ENCODE assay signal across 9 cellular contexts in genomic region chr7:129530881-129531391, GRCh38. TPM values are rescaled to one million over a fixed set of nuclear protein-coding genes. Genes with fewer than 3 reads are reported as not detected.
DNase-seq lines count a peak whose midpoint lies in the region; ATAC-seq and TF ChIP-seq lines count a peak whose summit lies in the region.
"Had no signal": no experiment of that assay in that cellular context is flagged by ENCODE, and none has a peak within 500 bp of the region (broad histone marks: within the 10 kb centered on the region; RNA-seq: fewer than 3 reads in every experiment).

No MANE protein-coding gene starts in this region.

- H3K27ac Mint-ChIP-seq in Calu3 (ENCODE audit: unreplicated experiment), result no peak overlapping the region

- H3K9me3 Mint-ChIP-seq in Calu3 (ENCODE audit: low read depth, unreplicated experiment), result no peaks in the 10 kb centered on the region

- H3K36me3 Mint-ChIP-seq in Calu3 (ENCODE audit: insufficient read depth, unreplicated experiment), result no peaks in the 10 kb centered on the region

- no TSS peak for BruUV-seq in Calu3 (replicated peaks; lab: Mats Ljungman, UMichigan)

- TF ChIP-seq CTCF in Calu3 (IDR thresholded peaks at IDR 0.05; ENCODE audit: unreplicated experiment) (no peak), RWPE1 (conservative IDR thresholded peaks at IDR 0.05; ENCODE audit: low read depth) (no peak), tibial artery (IDR thresholded peaks at IDR 0.05) (no peak)

- H3K4me1 ChIP-seq in tibial artery, result no peaks in the 10 kb centered on the region

- peaks cover 4% of the 10 kb centered on the region for H3K27me3 Mint-ChIP-seq in Calu3 (ENCODE audit: unreplicated experiment)

- no peaks in the 10 kb centered on the region for H3K36me3 ChIP-seq in tibial artery

- H3K9me3 ChIP-seq in tibial artery, result no peaks in the 10 kb centered on the region

- ATAC-seq in left ventricle myocardium superior, result no peak
- ATAC-seq in GM18517 (IDR thresholded peaks at IDR 0.05; ENCODE audit: unreplicated experiment), result no peak

- POLR2A ChIA-PET in RWPE1 (lab: Yijun Ruan, JAX; ENCODE audit: low non-redundant PET), result no interaction called here

- peak overlapping the region; percentile 42; the same call in 1 of the 2 replicates for H3K27ac ChIP-seq in RWPE1
- H3K27ac ChIP-seq in tibial artery, result no peak overlapping the region

- no peak overlapping the region for H3K4me3 ChIP-seq in tibial artery

- H3K27me3 ChIP-seq in tibial artery, result peaks cover 0 to 9% of the 10 kb centered on the region in 2 donors

- CTCF ChIA-PET in Calu3 (lab: Charles Lee), result no interaction called here
- CTCF ChIA-PET in RWPE1 (lab: Yijun Ruan, JAX), result no interaction called here

- no peaks in the 10 kb centered on the region for H3K4me1 Mint-ChIP-seq in Calu3 (ENCODE audit: low read depth, unreplicated experiment)

- intact Hi-C loops in Calu3 (cut with micrococcal nuclease; ENCODE audit: unreplicated experiment) (no loop called here), left ventricle myocardium superior (cut with micrococcal nuclease) (no loop called here), tibial artery (cut with DNase I; ENCODE audit: low total_unique reads) (no loop called here)

- DNase-seq in Calu3 (peak; percentile 16), RWPE1 (ENCODE audit: low spot score) (peak; percentile 68), astrocyte of the hippocampus (ENCODE audit: low read depth, low spot score) (peak; percentile 64), pulmonary artery endothelial cell (ENCODE audit: low read depth, low spot score) (peak; percentile 15), AML-193 (lab: John Stamatoyannopoulos, UW) (no peak), left ventricle myocardium superior (no peak), tibial artery (no peak)
- DNase-seq: caudate nucleus had no signal

- H3K4me3 Mint-ChIP-seq in Calu3 (ENCODE audit: low read depth, unreplicated experiment), result no peak overlapping the region

RNA-seq across cellular contexts. Expression of gene SMKR1, which starts 28.6 kb away (rescaled TPM):
- total RNA-seq in Calu3 (2022) (0.49 TPM in 1 of 2 replicates, not detected in the other), pulmonary artery endothelial cell (0.40 and 0.63 TPM in 2 replicates), left ventricle myocardium superior (not detected)

Comparison
In these comparisons a context has a peak if more than half of its experiments do, and no peak if none do; other contexts are left out.
1. DNase-seq: peak in Calu3 (single experiment), RWPE1 (single experiment), astrocyte of the hippocampus (single experiment) and pulmonary artery endothelial cell (single experiment); none in AML-193 (0 of 2), left ventricle myocardium superior (single experiment) and tibial artery (0 of 2).